Comparison of ENCODE assay signal across 11 cellular contexts in genomic region chr11:19374189-19374588, GRCh38.
DNase-seq lines count a peak whose midpoint lies in the region; ATAC-seq, FAIRE-seq and TF ChIP-seq lines count a peak whose summit lies in the region.
"Had no signal": no experiment of that assay in that cellular context is flagged by ENCODE, and none has a peak within 500 bp of the region (broad histone marks: within the 10 kb centered on the region; RNA-seq: fewer than 3 reads in every experiment).

No MANE protein-coding gene starts in this region.

- H4K20me1 ChIP-seq in PC-3 (ENCODE audit: low read length) (no peaks in the 10 kb centered on the region), endothelial cell of umbilical vein (replicated peaks; ENCODE audit: control insufficient read depth, extremely low read depth, insufficient read depth, low read length) (no peaks in the 10 kb centered on the region)

- in situ Hi-C loops in G401 (cut with HindIII; ENCODE audit: low sequenced_read_pairs), result no loop called here

- peaks cover 36% of the 10 kb centered on the region for H3K4me1 ChIP-seq in PC-3 (ENCODE audit: insufficient read depth, low read length)
- peaks cover 44% of the 10 kb centered on the region for H3K4me1 ChIP-seq in endothelial cell of umbilical vein (ENCODE audit: control insufficient read depth, extremely low read depth, insufficient read depth, low read length)

- no peak for TF ChIP-seq POLR2A in endothelial cell of umbilical vein (IDR thresholded peaks at IDR 0.05; ENCODE audit: low read depth, low read length)

- H3K36me3 ChIP-seq in PC-3 (ENCODE audit: low read depth, low read length) (no peaks in the 10 kb centered on the region), endothelial cell of umbilical vein (ENCODE audit: control insufficient read depth in 2 of 2, extremely low read depth in 1 of 2, insufficient read depth in 2 of 2, low read length in 2 of 2) (no peaks in the 10 kb centered on the region)
- H3K36me3 ChIP-seq: sigmoid colon had no signal

- H3K4me3 ChIP-seq in PC-3 (ENCODE audit: low read length), result no peak overlapping the region
- no peak overlapping the region for H3K4me3 ChIP-seq in endothelial cell of umbilical vein (replicated peaks in 1 of 3; ENCODE audit: insufficient read depth in 1 of 3, low read depth in 1 of 3, low read length in 3 of 3)
- H3K4me3 ChIP-seq: sigmoid colon had no signal

- H3K27me3 ChIP-seq in PC-3 (ENCODE audit: low read length) (no peaks in the 10 kb centered on the region), endothelial cell of umbilical vein (ENCODE audit: control insufficient read depth in 2 of 2, insufficient read depth in 2 of 2, low read length in 2 of 2) (no peaks in the 10 kb centered on the region)
- H3K27me3 ChIP-seq: sigmoid colon had no signal

- dilution Hi-C loops in endothelial cell of umbilical vein (cut with MboI; ENCODE audit: extremely low pct_ligation_motif_present, low sequenced_read_pairs), result no loop called here

- H3K9ac ChIP-seq in PC-3 (ENCODE audit: low read length) (no peak overlapping the region), endothelial cell of umbilical vein (replicated peaks; ENCODE audit: extremely low read depth, insufficient read depth, low read length) (peak overlapping the region; percentile 10)

- no peaks in the 10 kb centered on the region for H3F3A ChIP-seq in PC-3 (ENCODE audit: low read length, unreplicated experiment)

- POLR2A ChIA-PET in PC-3 (lab: Charles Lee; ENCODE audit: unreplicated experiment) (interaction anchor here (0.6 kb wide), 1 partner anchor 54 kb away, joined by 3 read pairs; no protein-coding TSS in a partner anchor), endothelial cell of umbilical vein (lab: Charles Lee) (no interaction called here)

- H2AFZ ChIP-seq in PC-3 (ENCODE audit: low read length), result no peak overlapping the region
- no peak overlapping the region for H2AFZ ChIP-seq in endothelial cell of umbilical vein (ENCODE audit: low read depth, low read length)

- H3K27ac ChIP-seq in PC-3 (ENCODE audit: low read length) (peak overlapping the region; percentile 62), endothelial cell of umbilical vein (ENCODE audit: insufficient read depth, low read depth, low read length) (peak overlapping the region; percentile 57)
- H3K27ac ChIP-seq: sigmoid colon had no signal

- DNase-seq in Daoy (ENCODE audit: low read depth) (peak; percentile 88), PC-3 (peak; percentile 91), endothelial cell of umbilical vein (ENCODE audit: low read depth, low spot score) (peak; percentile 77), omental fat pad (ENCODE audit: low spot score) (no peak), G401 (ENCODE audit: low spot score) (no peak), MV-4-11 (lab: John Stamatoyannopoulos, UW) (no peak)
- no peak for DNase-seq in stimulated activated naive CD4-positive, alpha-beta T cell (lab: John Stamatoyannopoulos, UW)
- DNase-seq: DMS153, NCI-H748 treated with DMSO at 0.1 percent for 48 hours, sigmoid colon had no signal

- BruUV-seq in PC-3 (replicated peaks; lab: Mats Ljungman, UMichigan) (no TSS peak), endothelial cell of umbilical vein (replicated peaks; lab: Mats Ljungman, UMichigan) (no TSS peak)

- TF ChIP-seq CTCF in PC-3 (conservative IDR thresholded peaks at IDR 0.05; ENCODE audit: low read depth, low read length), result no peak
- TF ChIP-seq CTCF in endothelial cell of umbilical vein (IDR thresholded peaks at IDR 0.05; ENCODE audit: extremely low read depth in 1 of 2, insufficient read depth in 1 of 2, low read depth in 1 of 2, low read length in 2 of 2), result no peak
- no peak for TF ChIP-seq CTCF in omental fat pad (IDR thresholded peaks at IDR 0.05)

- CTCF ChIA-PET in PC-3 (lab: Charles Lee), result interaction anchor here (0.7 kb wide), 1 partner anchor 58 kb away, joined by 3 read pairs; no protein-coding TSS in a partner anchor
- CTCF ChIA-PET in endothelial cell of umbilical vein (lab: Charles Lee), result interaction anchor here (0.7 to 1.5 kb wide), 6 partner anchors 9 to 179 kb away, joined by 3 to 6 read pairs (median 4); no protein-coding TSS in a partner anchor

- intact Hi-C loops in PC-3 (cut with micrococcal nuclease), result loop anchor here (2.0 kb wide), 1 partner anchor 69 kb away; no protein-coding TSS in a partner anchor
- intact Hi-C loops in endothelial cell of umbilical vein (cut with micrococcal nuclease), result loop anchor here (5.0 kb wide), 2 partner anchors 223 to 648 kb away; no protein-coding TSS in a partner anchor

- no peaks in the 10 kb centered on the region for H3K9me2 ChIP-seq in PC-3 (replicated peaks; ENCODE audit: low read length)

- ATAC-seq in PC-3 (peak; percentile 99), omental fat pad (ENCODE audit: low FRiP score) (peak; percentile 94), HG02938 (IDR thresholded peaks at IDR 0.05; ENCODE audit: unreplicated experiment) (no peak)

- H3K79me2 ChIP-seq in PC-3 (ENCODE audit: low read length) (no peaks in the 10 kb centered on the region), endothelial cell of umbilical vein (ENCODE audit: control insufficient read depth, insufficient read depth, low read length) (no peaks in the 10 kb centered on the region)

- H3K9me3 ChIP-seq in PC-3 (ENCODE audit: low read length), result no peaks in the 10 kb centered on the region
- no peaks in the 10 kb centered on the region for H3K9me3 ChIP-seq in endothelial cell of umbilical vein (replicated peaks; ENCODE audit: control insufficient read depth, insufficient read depth, low read length)
- H3K9me3 ChIP-seq: sigmoid colon had no signal

- FAIRE-seq in endothelial cell of umbilical vein (lab: Jason Lieb, UNC), result peak; percentile 78

- H3K4me2 ChIP-seq in PC-3 (ENCODE audit: low read length) (peak overlapping the region; percentile 50), endothelial cell of umbilical vein (ENCODE audit: insufficient read depth, low read length) (peak overlapping the region; percentile 14)

- H3K9me1 ChIP-seq in endothelial cell of umbilical vein (replicated peaks; ENCODE audit: control insufficient read depth, extremely low read depth, insufficient read depth, low read length), result no peaks in the 10 kb centered on the region

TF ChIP-seq in endothelial cell of umbilical vein, 7 proteins besides CTCF, POLR2A, EP300 and RAD21:
- TF ChIP-seq FOS (IDR thresholded peaks at IDR 0.05; ENCODE audit: borderline replicate concordance, insufficient read depth, low read length), result peak; percentile 95
- no peak for TF ChIP-seq EZH2 (IDR thresholded peaks at IDR 0.05; ENCODE audit: borderline replicate concordance, low read depth, low read length, severe bottlenecking)
- peak; percentile 59 for TF ChIP-seq POLR2AphosphoS5 (IDR thresholded peaks at IDR 0.05; ENCODE audit: insufficient read depth, low read depth, low read length)
- TF ChIP-seq MYC (IDR thresholded peaks at IDR 0.05; ENCODE audit: low read depth, low read length), result no peak
- TF ChIP-seq JUN (IDR thresholded peaks at IDR 0.05; ENCODE audit: borderline replicate concordance, insufficient read depth, insufficient read length, low read depth), result peak; percentile 67
- TF ChIP-seq MAX (IDR thresholded peaks at IDR 0.05; ENCODE audit: insufficient read depth, insufficient read length), result peak; percentile 34
- peak; percentile 71 for TF ChIP-seq GATA2 (IDR thresholded peaks at IDR 0.05; ENCODE audit: insufficient read depth, insufficient read length, low read depth, low read length)

Comparison
In these comparisons a context has a peak if more than half of its experiments do, and no peak if none do; other contexts are left out.
1. DNase-seq: peak in Daoy (single experiment), PC-3 (single experiment) and endothelial cell of umbilical vein (single experiment); none in omental fat pad (single experiment), G401 (single experiment), MV-4-11 (single experiment) and stimulated activated naive CD4-positive, alpha-beta T cell (0 of 6).